Comparison of ENCODE assay signal across 2 cellular contexts in the genomic region with DNA sequence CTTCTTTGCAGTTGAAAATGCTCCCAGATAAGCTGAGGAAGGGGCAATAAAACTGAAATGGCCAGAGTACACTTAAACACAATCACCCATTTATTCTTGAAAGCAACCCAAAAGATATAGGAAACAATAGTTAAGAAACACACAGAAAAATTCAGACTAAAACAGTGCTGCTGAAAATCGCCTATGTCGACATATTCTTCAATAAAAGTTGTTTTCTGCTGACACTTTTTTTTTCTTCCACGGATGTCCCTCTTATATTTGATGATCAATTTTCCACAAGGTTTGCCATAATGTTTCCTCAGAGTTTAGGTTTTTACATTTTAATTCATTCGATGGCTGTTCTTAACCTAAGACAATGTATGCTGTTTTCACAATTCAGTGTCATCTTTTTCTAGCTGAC.
A peak's percentile ranks its signal among the peaks of the same experiment; 100 is the strongest.
TF ChIP-seq lines count a peak whose summit lies in the region.

No MANE protein-coding gene starts in this region.

TF ChIP-seq in A549, 52 proteins besides CTCF, POLR2A, EP300 and RAD21 (continued from another document):
- peak; percentile 74 for TF ChIP-seq MAFK (IDR thresholded peaks at IDR 0.05; ENCODE audit: partially characterized antibody)

TF ChIP-seq in IMR-90, 13 proteins besides CTCF, POLR2A, EP300 and RAD21 (continued from another document):
- TF ChIP-seq, protein P1, sequence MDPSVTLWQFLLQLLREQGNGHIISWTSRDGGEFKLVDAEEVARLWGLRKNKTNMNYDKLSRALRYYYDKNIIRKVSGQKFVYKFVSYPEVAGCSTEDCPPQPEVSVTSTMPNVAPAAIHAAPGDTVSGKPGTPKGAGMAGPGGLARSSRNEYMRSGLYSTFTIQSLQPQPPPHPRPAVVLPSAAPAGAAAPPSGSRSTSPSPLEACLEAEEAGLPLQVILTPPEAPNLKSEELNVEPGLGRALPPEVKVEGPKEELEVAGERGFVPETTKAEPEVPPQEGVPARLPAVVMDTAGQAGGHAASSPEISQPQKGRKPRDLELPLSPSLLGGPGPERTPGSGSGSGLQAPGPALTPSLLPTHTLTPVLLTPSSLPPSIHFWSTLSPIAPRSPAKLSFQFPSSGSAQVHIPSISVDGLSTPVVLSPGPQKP (IDR thresholded peaks at IDR 0.05; ENCODE audit: borderline replicate concordance, low read depth, low read length), result no peak
TF ChIP-seq in IMR-90: peak in this region for 1.
